23 cellular contexts compared by ENCODE assay signal in the genomic region with DNA sequence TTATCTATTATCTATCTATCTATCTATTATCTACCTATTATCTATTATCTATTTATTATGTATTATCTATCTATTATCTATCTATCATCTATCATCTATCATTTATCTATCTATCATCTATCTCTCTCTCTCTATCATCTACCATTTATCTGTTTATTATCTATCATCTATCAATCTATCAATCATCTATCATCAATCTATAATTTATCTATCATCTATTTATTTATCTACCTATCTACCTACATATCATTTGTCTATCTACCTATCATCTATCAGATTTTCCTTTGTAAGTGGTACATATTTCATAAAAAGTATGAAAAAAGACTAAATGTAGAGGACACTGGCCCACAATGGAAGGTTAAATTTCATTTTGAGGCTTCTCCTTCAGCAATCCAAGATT.
"Had no signal": no experiment of that assay in that cellular context is flagged by ENCODE, and none has a peak within 500 bp of the region (broad histone marks: within the 10 kb centered on the region; RNA-seq: fewer than 3 reads in every experiment).

No MANE protein-coding gene starts in this region.

- H3K4me1 ChIP-seq: left lung had no signal

- H3K27me3 ChIP-seq: gastrocnemius medialis, left lung had no signal

- H3K4me3 ChIP-seq: coronary artery, dorsolateral prefrontal cortex, esophagus squamous epithelium, gastrocnemius medialis, heart right ventricle, left lung, lung had no signal

- DNase-seq: dermis blood vessel endothelial cell; dorsolateral prefrontal cortex; effector CD4-positive, alpha-beta T cell; effector memory CD8-positive, alpha-beta T cell; esophagus squamous epithelium; foreskin fibroblast; foreskin melanocyte; gastrocnemius medialis; glutamatergic neuron; head of caudate nucleus; heart right ventricle; hippocampal formation; left cardiac atrium; left lung; left ventricle myocardium superior; mammary epithelial cell; midbrain; naive thymus-derived CD4-positive, alpha-beta T cell; natural killer cell had no signal

- H3K27ac ChIP-seq: coronary artery, dorsolateral prefrontal cortex, epithelial cell of prostate, esophagus squamous epithelium, gastrocnemius medialis, heart right ventricle, left lung had no signal

- H3K9me3 ChIP-seq: esophagus squamous epithelium, gastrocnemius medialis, heart right ventricle, left lung had no signal

- FAIRE-seq: keratinocyte had no signal

- H3K36me3 ChIP-seq: esophagus squamous epithelium, gastrocnemius medialis, heart right ventricle, left lung had no signal
